In genomic region chr17:40366076-40366860, GRCh38 we compare ENCODE assay signal across 23 cellular contexts. TPM values are rescaled to one million over a fixed set of nuclear protein-coding genes. Genes with fewer than 3 reads are reported as not detected.
DNase-seq lines count a peak whose midpoint lies in the region; ATAC-seq and TF ChIP-seq lines count a peak whose summit lies in the region.
"Had no signal": no experiment of that assay in that cellular context is flagged by ENCODE, and none has a peak within 500 bp of the region (broad histone marks: within the 10 kb centered on the region; RNA-seq: fewer than 3 reads in every experiment).

No MANE protein-coding gene starts in this region.

- DNase-seq in DND-41: no peak
- peak; percentile 12 for DNase-seq in epidermal melanocyte (ENCODE audit: insufficient read length, low spot score)
- DNase-seq in sigmoid colon: peak; percentile 50
- DNase-seq in NCI-H2081 treated with DMSO at 0.1 percent for 48 hours (lab: John Stamatoyannopoulos, UW): no peak
- DNase-seq in foreskin fibroblast: no peak
- DNase-seq in MV-4-11 (lab: John Stamatoyannopoulos, UW): no peak
- DNase-seq: C1 segment of cervical spinal cord, DMS53, EL, GF-D8, HCEC 1CT, IMR-90, NCI-H1105 treated with DMSO at 0.1 percent for 48 hours, NCI-H2081, NCI-H2171 treated with DMSO at 0.1 percent for 48 hours, NCI-H524 treated with DMSO at 0.1 percent for 48 hours, NCI-H82, SHP77 had no signal

- no peak for ATAC-seq in DND-41 (ENCODE audit: insufficient read depth, low read depth)
- ATAC-seq: GM23338 had no signal

- peak overlapping the region in 2 of 11 experiments; percentile 32 to 39; a peak in 3 of 22 replicates for H3K27ac ChIP-seq in BLaER1 treated with 17β-estradiol and CSF1 and Interleukin-3, amounts not matched to agents 10 nM and 100 nM
- no peak overlapping the region; the same call in 1 of the 2 replicates for H3K27ac ChIP-seq in DND-41 (ENCODE audit: low read length)
- no peak overlapping the region for H3K27ac ChIP-seq in sigmoid colon
- H3K27ac ChIP-seq: KMS-11 had no signal

- H3K9me3 ChIP-seq in BLaER1 treated with 17β-estradiol and CSF1 and Interleukin-3, amounts not matched to agents 10 nM and 100 nM (replicated peaks in 1 of 11): peaks cover 0 to 5% (median 0%) of the 10 kb centered on the region in 11 experiments; a peak in 2 of 22 replicates
- no peaks in the 10 kb centered on the region for H3K9me3 ChIP-seq in DND-41 (ENCODE audit: insufficient read depth, low read length, severe bottlenecking)
- H3K9me3 ChIP-seq in sigmoid colon: no peaks in the 10 kb centered on the region

- intact Hi-C loops in sigmoid colon (cut with DNase I): no loop called here

- H3K9ac ChIP-seq in BLaER1 treated with 17β-estradiol and CSF1 and Interleukin-3, amounts not matched to agents 10 nM and 100 nM: peak overlapping the region in 2 of 11 experiments; percentile 17 to 45; a peak in 1 of 22 replicates
- 0 out of 2 replicates have a peak overlapping the region, but pooled peaks have one; percentile 9 for H3K9ac ChIP-seq in DND-41 (ENCODE audit: low read depth, low read length)
- H3K9ac ChIP-seq: KMS-11 had no signal

- no peaks in the 10 kb centered on the region for H3K79me2 ChIP-seq in DND-41 (ENCODE audit: insufficient read depth, low read length)

- peaks cover 0 to 6% (median 0%) of the 10 kb centered on the region in 11 experiments; a peak in 2 of 22 replicates for H4K20me1 ChIP-seq in BLaER1 treated with 17β-estradiol and CSF1 and Interleukin-3, amounts not matched to agents 10 nM and 100 nM
- no peaks in the 10 kb centered on the region for H4K20me1 ChIP-seq in DND-41 (ENCODE audit: insufficient read depth, low read length)

- H3K4me2 ChIP-seq in BLaER1 treated with 17β-estradiol and CSF1 and Interleukin-3, amounts not matched to agents 10 nM and 100 nM: peak overlapping the region in 10 of 11 experiments; percentile 4 to 59 (median 32); a peak in 13 of 22 replicates
- no peak overlapping the region for H3K4me2 ChIP-seq in DND-41 (ENCODE audit: insufficient read depth, low read length)
- H3K4me2 ChIP-seq: GM23338, KMS-11 had no signal

- no peak overlapping the region for H3K4me3 ChIP-seq in BLaER1 treated with 17β-estradiol and CSF1 and Interleukin-3, amounts not matched to agents 10 nM and 100 nM
- H3K4me3 ChIP-seq in DND-41 (ENCODE audit: low read depth in 1 of 2, low read length in 2 of 2): no peak overlapping the region
- no peak overlapping the region for H3K4me3 ChIP-seq in sigmoid colon
- H3K4me3 ChIP-seq in foreskin fibroblast (ENCODE audit: low read depth in 1 of 2, low read length in 2 of 2): no peak overlapping the region
- H3K4me3 ChIP-seq: GM23338 had no signal

- H3K4me1 ChIP-seq in BLaER1 treated with 17β-estradiol and CSF1 and Interleukin-3, amounts not matched to agents 10 nM and 100 nM: peaks cover 21 to 56% (median 36%) of the 10 kb centered on the region in 10 experiments
- H3K4me1 ChIP-seq in DND-41 (ENCODE audit: insufficient read depth, low read length): peaks cover 26% of the 10 kb centered on the region
- H3K4me1 ChIP-seq in sigmoid colon: peaks cover 0 to 18% (median 14%) of the 10 kb centered on the region in 4 donors

- no peak for TF ChIP-seq POLR2A in sigmoid colon (IDR thresholded peaks at IDR 0.05)

- 94 to 95% methylated on average over 18 of the region's 18 CpGs for WGBS in sigmoid colon, 2 donors

- H3K36me3 ChIP-seq in BLaER1 treated with 17β-estradiol and CSF1 and Interleukin-3, amounts not matched to agents 10 nM and 100 nM: no peaks in the 10 kb centered on the region
- H3K36me3 ChIP-seq in DND-41 (ENCODE audit: insufficient read depth, low read length) (no peaks in the 10 kb centered on the region), sigmoid colon (no peaks in the 10 kb centered on the region)

- TF ChIP-seq CTCF in DND-41 (IDR thresholded peaks at IDR 0.05; ENCODE audit: borderline replicate concordance, extremely low read depth, low read length, poor library complexity, severe bottlenecking) (no peak), sigmoid colon (IDR thresholded peaks at IDR 0.05) (no peak), foreskin fibroblast (IDR thresholded peaks at IDR 0.05; ENCODE audit: low read depth, low read length) (no peak)

- H3K27me3 ChIP-seq in BLaER1 treated with 17β-estradiol and CSF1 and Interleukin-3, amounts not matched to agents 10 nM and 100 nM: peaks cover 12 to 25% (median 21%) of the 10 kb centered on the region in 11 experiments; a peak in 21 of 22 replicates
- H3K27me3 ChIP-seq in DND-41 (ENCODE audit: insufficient read depth, low read length, poor library complexity): no peaks in the 10 kb centered on the region
- peaks cover 0 to 5% (median 0%) of the 10 kb centered on the region in 3 donors for H3K27me3 ChIP-seq in sigmoid colon

- TF ChIP-seq EP300 in sigmoid colon (IDR thresholded peaks at IDR 0.05): no peak

- no peak overlapping the region for H2AFZ ChIP-seq in DND-41 (ENCODE audit: low read depth, low read length)
- H2AFZ ChIP-seq: GM23338 had no signal

RNA-seq across cellular contexts. Expression of gene GJD3, which starts 1.7 kb away (rescaled TPM):
- 1 to 10 TPM in 1 of 4 donors, under 1 TPM in 1, not detected in 2; 0.49 to 2.1 TPM for total RNA-seq in sigmoid colon
- under 1 TPM in 1 of 3 donors, not detected in 2; 0.64 TPM for polyA plus RNA-seq in sigmoid colon
- total RNA-seq: HT1080, IMR-90, RPMI7951 had no signal
- polyA plus RNA-seq: GM23338 had no signal

RNA-seq across cellular contexts. Expression of gene TOP2A, which starts 51.4 kb away (rescaled TPM):
- 1 to 10 TPM in 3 of 4 donors, under 1 TPM in 1; 0.33 to 2.3 (median 1.8) TPM for total RNA-seq in sigmoid colon
- 10 to 100 TPM in 2 of 3 donors, 1 to 10 TPM in 1; 1.8 to 28.7 (median 11.3) TPM for polyA plus RNA-seq in sigmoid colon

RNA-seq across cellular contexts. Expression of gene RARA, which starts 57.3 kb away (rescaled TPM):
- 10 to 100 TPM; 15.8 to 27.3 (median 20.5) TPM for total RNA-seq in sigmoid colon
- 10 to 100 TPM; 26.4 to 29.6 (median 27.8) TPM for polyA plus RNA-seq in sigmoid colon

Comparison
In these comparisons a context has a peak if more than half of its experiments do, and no peak if none do; other contexts are left out.
1. DNase-seq: peak in epidermal melanocyte (single experiment) and sigmoid colon (single experiment); none in DND-41 (single experiment), NCI-H2081 treated with DMSO at 0.1 percent for 48 hours (single experiment), foreskin fibroblast (0 of 2) and MV-4-11 (single experiment).